Comparison of ENCODE assay signal across 7 cellular contexts in the genomic region with DNA sequence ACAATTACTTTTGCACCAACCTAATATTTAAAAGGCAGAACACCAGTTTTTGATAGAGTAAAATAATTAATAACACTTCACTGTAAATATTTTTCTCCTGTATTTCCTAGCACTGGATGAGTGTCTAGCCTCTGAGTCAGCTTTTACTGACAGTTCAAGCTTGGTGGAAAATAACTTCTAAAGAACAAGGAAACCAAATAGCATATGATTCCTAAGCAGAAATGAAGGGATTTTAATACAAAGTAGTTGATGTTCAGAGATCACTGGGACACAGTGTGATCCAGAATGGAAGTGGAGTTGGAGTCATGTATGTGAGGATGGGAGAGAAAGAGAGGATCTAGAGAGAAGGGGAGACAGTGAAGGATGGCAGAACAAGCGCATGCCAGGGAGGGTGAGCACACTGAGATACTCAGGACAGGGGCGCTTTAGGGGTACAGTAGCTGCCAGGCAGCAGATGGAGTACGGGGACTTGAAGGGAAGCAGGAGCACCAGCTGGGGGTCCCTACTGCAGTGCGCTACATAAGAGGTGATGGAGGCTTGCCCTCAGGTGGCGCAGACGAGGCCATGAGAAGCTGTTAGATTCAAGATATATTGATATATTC.
DNase-seq lines count a peak whose midpoint lies in the region; ATAC-seq and TF ChIP-seq lines count a peak whose summit lies in the region.

No MANE protein-coding gene starts in this region.

- H3K4me1 Mint-ChIP-seq in progenitor cell of endocrine pancreas (ENCODE audit: low read depth), result peaks cover 16% of the 10 kb centered on the region

- in situ Hi-C loops in astrocyte of the spinal cord (cut with HindIII; ENCODE audit: low sequenced_read_pairs), result no loop called here

- H3K27ac Mint-ChIP-seq in progenitor cell of endocrine pancreas, result peak overlapping the region; percentile 1

- H3K4me3 ChIP-seq in astrocyte of the spinal cord (ENCODE audit: low read depth, low read length), result no peak overlapping the region

- H3K36me3 Mint-ChIP-seq in progenitor cell of endocrine pancreas (ENCODE audit: insufficient read depth), result no peaks in the 10 kb centered on the region

- DNase-seq in astrocyte of the spinal cord (ENCODE audit: low read depth, low spot score), result peak; percentile 67
- no peak for DNase-seq in progenitor cell of endocrine pancreas (ENCODE audit: low spot score, unreplicated experiment)
- no peak for DNase-seq in NCI-H2171 treated with DMSO at 0.1 percent for 48 hours (lab: John Stamatoyannopoulos, UW)
- DNase-seq in NCI-H146 treated with DMSO at 0.1 percent for 48 hours (lab: John Stamatoyannopoulos, UW; ENCODE audit: unreplicated experiment), result no peak
- DNase-seq in pons (ENCODE audit: low spot score), result no peak

- TF ChIP-seq CTCF in astrocyte of the spinal cord (IDR thresholded peaks at IDR 0.05; ENCODE audit: low read depth, low read length) (no peak), progenitor cell of endocrine pancreas (IDR thresholded peaks at IDR 0.05; ENCODE audit: unreplicated experiment) (no peak)

- no peaks in the 10 kb centered on the region for H3K27me3 Mint-ChIP-seq in progenitor cell of endocrine pancreas

- H3K4me3 Mint-ChIP-seq in progenitor cell of endocrine pancreas (ENCODE audit: low read depth), result no peak overlapping the region

- peaks cover 3% of the 10 kb centered on the region for H3K9me3 Mint-ChIP-seq in progenitor cell of endocrine pancreas (ENCODE audit: low read depth)

- ATAC-seq in GM19043 (IDR thresholded peaks at IDR 0.05; ENCODE audit: low read depth, unreplicated experiment) (peak; percentile 32), HG02943 (IDR thresholded peaks at IDR 0.05; ENCODE audit: low read depth, unreplicated experiment) (peak; percentile 33)
